8 cellular contexts compared by ENCODE assay signal in genomic region chr6:24492475-24492874, GRCh38. TPM values are rescaled to one million over a fixed set of nuclear protein-coding genes. Genes with fewer than 3 reads are reported as not detected.
DNase-seq lines count a peak whose midpoint lies in the region; ATAC-seq, FAIRE-seq and TF ChIP-seq lines count a peak whose summit lies in the region.
"Had no signal": no experiment of that assay in that cellular context is flagged by ENCODE, and none has a peak within 500 bp of the region (broad histone marks: within the 10 kb centered on the region; RNA-seq: fewer than 3 reads in every experiment).

No MANE protein-coding gene starts in this region.

- no peak for FAIRE-seq in D721Med (lab: Jason Lieb, UNC)

- DNase-seq in D721Med (ENCODE audit: insufficient read length, low spot score) (no peak), H7 (peak; percentile 57), UCSD-AML1 (lab: John Stamatoyannopoulos, UW; ENCODE audit: unreplicated experiment) (peak; percentile 21), left kidney (ENCODE audit: low read depth, low spot score) (peak; percentile 48), tibial artery (no peak), NCI-H1436 treated with DMSO at 0.1 percent for 48 hours (lab: John Stamatoyannopoulos, UW) (no peak)
- DNase-seq: naive thymus-derived CD8-positive, alpha-beta T cell had no signal

- no peaks in the 10 kb centered on the region for H3K36me3 ChIP-seq in H7 (replicated peaks; ENCODE audit: control insufficient read depth, insufficient read depth, low read length)
- H3K36me3 ChIP-seq in tibial artery, result no peaks in the 10 kb centered on the region

- no peak overlapping the region for H3K4me3 ChIP-seq in H7 (ENCODE audit: insufficient read depth, low read depth, low read length)
- H3K4me3 ChIP-seq in tibial artery, result no peak overlapping the region

- H3K4me1 ChIP-seq in tibial artery, result peaks cover 0 to 20% (median 6%) of the 10 kb centered on the region in 4 donors

- TF ChIP-seq CTCF in D721Med (IDR thresholded peaks at IDR 0.05; ENCODE audit: insufficient read depth, missing control alignments) (peak; percentile 17), tibial artery (IDR thresholded peaks at IDR 0.05) (no peak)

- H3K27ac ChIP-seq in tibial artery, result no peak overlapping the region

- ATAC-seq in GM21529 (IDR thresholded peaks at IDR 0.05; ENCODE audit: unreplicated experiment), result no peak
- ATAC-seq: naive thymus-derived CD8-positive, alpha-beta T cell had no signal

- H3K27me3 ChIP-seq in H7 (ENCODE audit: control insufficient read depth, insufficient read depth, low read length) (peaks cover 18% of the 10 kb centered on the region), tibial artery (no peaks in the 10 kb centered on the region)

- H3K9me3 ChIP-seq in tibial artery, result no peaks in the 10 kb centered on the region

- intact Hi-C loops in tibial artery (cut with DNase I; ENCODE audit: low total_unique reads), result no loop called here

RNA-seq across cellular contexts. Expression of gene ALDH5A1, which starts 2.3 kb away (rescaled TPM):
- total RNA-seq in H7 (2014; rRNA removed; shearing (Covaris generic)), result 1.00 and 1.5 TPM in 2 replicates

RNA-seq across cellular contexts. Expression of gene GPLD1, which starts 3.1 kb away (rescaled TPM):
- 2.0 and 2.5 TPM in 2 replicates for total RNA-seq in H7 (2014; rRNA removed; shearing (Covaris generic))

Comparison
In these comparisons a context has a peak if more than half of its experiments do, and no peak if none do; other contexts are left out.
1. DNase-seq: peak in H7 (single experiment), UCSD-AML1 (single experiment) and left kidney (single experiment); none in D721Med (single experiment), tibial artery (0 of 2) and NCI-H1436 treated with DMSO at 0.1 percent for 48 hours (single experiment).